Comparison of ENCODE assay signal across 1 cellular context in the genomic region with DNA sequence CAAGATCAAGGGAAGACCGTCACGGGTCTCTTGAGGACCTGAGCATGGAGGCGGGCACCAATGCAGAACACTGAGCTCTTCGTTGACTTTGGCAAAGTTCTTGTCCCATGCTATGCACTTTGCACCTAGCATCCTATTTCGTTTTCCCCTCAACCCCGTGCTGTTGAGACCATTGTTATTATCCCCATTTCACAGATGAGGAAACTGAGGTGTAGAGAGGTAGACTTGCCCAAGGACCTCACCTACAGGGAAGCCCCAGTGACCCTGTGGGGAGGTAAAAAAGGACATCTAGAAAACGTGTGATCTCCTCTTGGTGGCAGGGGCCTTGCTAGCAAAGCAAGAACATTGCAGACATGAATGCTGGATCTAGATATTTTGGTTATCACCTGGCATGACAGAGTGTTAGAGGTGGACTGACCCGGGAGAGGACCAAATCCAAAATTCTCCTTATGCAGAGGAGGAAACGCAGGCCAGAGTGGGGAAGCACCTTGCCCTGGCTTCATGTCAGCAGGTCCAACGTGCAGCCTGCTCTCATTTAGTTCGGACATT.
TF ChIP-seq lines count a peak whose summit lies in the region.

No MANE protein-coding gene starts in this region.

TF ChIP-seq in HepG2, 621 proteins besides CTCF, POLR2A, EP300 and RAD21:
- TF ChIP-seq, protein P1, sequence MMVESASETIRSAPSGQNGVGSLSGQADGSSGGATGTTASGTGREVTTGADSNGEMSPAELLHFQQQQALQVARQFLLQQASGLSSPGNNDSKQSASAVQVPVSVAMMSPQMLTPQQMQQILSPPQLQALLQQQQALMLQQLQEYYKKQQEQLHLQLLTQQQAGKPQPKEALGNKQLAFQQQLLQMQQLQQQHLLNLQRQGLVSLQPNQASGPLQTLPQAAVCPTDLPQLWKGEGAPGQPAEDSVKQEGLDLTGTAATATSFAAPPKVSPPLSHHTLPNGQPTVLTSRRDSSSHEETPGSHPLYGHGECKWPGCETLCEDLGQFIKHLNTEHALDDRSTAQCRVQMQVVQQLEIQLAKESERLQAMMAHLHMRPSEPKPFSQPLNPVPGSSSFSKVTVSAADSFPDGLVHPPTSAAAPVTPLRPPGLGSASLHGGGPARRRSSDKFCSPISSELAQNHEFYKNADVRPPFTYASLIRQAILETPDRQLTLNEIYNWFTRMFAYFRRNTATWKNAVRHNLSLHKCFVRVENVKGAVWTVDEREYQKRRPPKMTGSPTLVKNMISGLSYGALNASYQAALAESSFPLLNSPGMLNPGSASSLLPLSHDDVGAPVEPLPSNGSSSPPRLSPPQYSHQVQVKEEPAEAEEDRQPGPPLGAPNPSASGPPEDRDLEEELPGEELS (CRISPR knock-in tag; IDR thresholded peaks at IDR 0.05), result no peak
- TF ChIP-seq CEBPG (CRISPR knock-in tag; IDR thresholded peaks at IDR 0.05), result no peak
- TF ChIP-seq IRX3 (CRISPR knock-in tag; IDR thresholded peaks at IDR 0.05; ENCODE audit: borderline replicate concordance, low read depth), result no peak
- peak; percentile 84 for TF ChIP-seq ZNF629 (CRISPR knock-in tag; conservative IDR thresholded peaks at IDR 0.05)
- TF ChIP-seq RBAK (CRISPR knock-in tag; IDR thresholded peaks at IDR 0.05), result no peak
- TF ChIP-seq TCF12 (IDR thresholded peaks at IDR 0.05), result no peak
- TF ChIP-seq TCF12 (CRISPR knock-in tag; IDR thresholded peaks at IDR 0.05), result no peak
- TF ChIP-seq ZMYM3 (CRISPR knock-in tag; IDR thresholded peaks at IDR 0.05), result peak; percentile 36; the same call in 1 of the 2 replicates
- no peak for TF ChIP-seq TERF1 (CRISPR knock-in tag; IDR thresholded peaks at IDR 0.05)
- no peak for TF ChIP-seq ZSCAN22 (CRISPR knock-in tag; IDR thresholded peaks at IDR 0.05)
- no peak for TF ChIP-seq ZBTB38 (CRISPR knock-in tag; IDR thresholded peaks at IDR 0.05)
- TF ChIP-seq AHR (CRISPR knock-in tag; IDR thresholded peaks at IDR 0.05), result no peak
